Comparison of ENCODE assay signal across 8 cellular contexts in the genomic region with DNA sequence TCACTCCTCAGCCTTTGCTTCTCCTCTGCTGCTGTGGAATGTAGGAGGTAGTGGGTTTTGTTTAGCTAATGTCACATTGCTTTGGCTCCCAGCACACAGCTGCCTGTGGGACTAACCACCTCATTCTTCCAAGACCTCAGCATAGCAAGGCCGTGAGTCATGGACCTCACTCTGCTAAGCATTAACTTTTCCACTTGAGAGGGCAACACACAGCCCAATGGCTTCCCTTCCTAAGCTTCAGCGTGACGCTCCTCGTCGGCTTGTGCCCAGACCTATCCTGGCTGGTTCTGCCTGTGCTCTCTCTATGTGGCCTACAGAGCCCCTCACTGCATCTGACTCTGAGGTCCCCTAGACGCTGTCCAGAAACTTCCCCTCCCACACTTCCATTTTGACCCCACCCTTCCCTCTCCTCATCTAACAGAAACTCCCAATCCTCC. TPM values are rescaled to one million over a fixed set of nuclear protein-coding genes. Genes with fewer than 3 reads are reported as not detected.
DNase-seq lines count a peak whose midpoint lies in the region; ATAC-seq and TF ChIP-seq lines count a peak whose summit lies in the region.

No MANE protein-coding gene starts in this region.

- H3K27ac ChIP-seq in Panc1 (ENCODE audit: low read length), result peak overlapping the region; percentile 100
- peak overlapping the region; percentile 7 to 43 for H3K27ac ChIP-seq in ovary

- intact Hi-C loops in Calu3 (cut with micrococcal nuclease; ENCODE audit: unreplicated experiment), result no loop called here
- intact Hi-C loops in Panc1 (cut with micrococcal nuclease; ENCODE audit: unreplicated experiment), result no loop called here
- intact Hi-C loops in ovary (cut with DNase I), result no loop called here

- H3K36me3 ChIP-seq in Panc1 (ENCODE audit: control insufficient read depth, insufficient read depth, low read length) (peaks cover 14% of the 10 kb centered on the region), ovary (no peaks in the 10 kb centered on the region)

- H3K27me3 ChIP-seq in Panc1 (ENCODE audit: control insufficient read depth, insufficient read depth, low read length), result no peaks in the 10 kb centered on the region
- H3K27me3 ChIP-seq in ovary, result no peaks in the 10 kb centered on the region

- H3K4me3 ChIP-seq in Panc1 (ENCODE audit: low read depth in 2 of 2, low read length in 2 of 2), result peak overlapping the region in 1 of 2 experiments; percentile 2; a peak in 1 of 4 replicates
- no peak overlapping the region for H3K4me3 ChIP-seq in fibroblast of mammary gland (ENCODE audit: control insufficient read depth, low read depth, low read length)
- no peak overlapping the region for H3K4me3 ChIP-seq in ovary

- POLR2A ChIA-PET in Panc1 (lab: Charles Lee), result interaction anchor here (0.6 to 1.4 kb wide), 5 partner anchors 10 to 24 kb away, joined by 3 to 7 read pairs (median 4); a partner anchor contains a TSS

- no TSS peak for BruUV-seq in Calu3 (replicated peaks; lab: Mats Ljungman, UMichigan)
- BruUV-seq in Panc1 (replicated peaks; lab: Mats Ljungman, UMichigan), result no TSS peak

- CTCF ChIA-PET in Calu3 (lab: Charles Lee), result interaction anchor here (0.8 to 1.8 kb wide), 5 partner anchors 13 to 83 kb away, joined by 3 to 11 read pairs (median 5); a partner anchor contains a TSS
- CTCF ChIA-PET in Panc1 (lab: Charles Lee), result interaction anchor here (0.6 kb wide), 2 partner anchors 21 to 28 kb away, joined by 3 to 4 read pairs; no protein-coding TSS in a partner anchor

- peak overlapping the region; percentile 97 for H3K27ac Mint-ChIP-seq in Calu3 (ENCODE audit: unreplicated experiment)

- ATAC-seq in Panc1, result peak; percentile 89
- no peak for ATAC-seq in GM18520 (IDR thresholded peaks at IDR 0.05; ENCODE audit: unreplicated experiment)

- DNase-seq in Calu3 (peak; percentile 83), Panc1 (ENCODE audit: low read depth, low spot score) (peak; percentile 98), fibroblast of mammary gland (ENCODE audit: low read depth) (peak; percentile 100), ovary (peak; percentile 64 to 77 (median 72)), globus pallidus (ENCODE audit: low spot score) (no peak), superior temporal gyrus (ENCODE audit: extremely low spot score) (no peak), HPDE6-E6E7 (ENCODE audit: extremely low spot score) (no peak)

- no peaks in the 10 kb centered on the region for H3K27me3 Mint-ChIP-seq in Calu3 (ENCODE audit: unreplicated experiment)

- no peak for TF ChIP-seq EP300 in ovary (IDR thresholded peaks at IDR 0.05)

- 6 to 11% (median 10%) methylated on average over 6 of the region's 6 CpGs for WGBS in ovary, 3 donors

- H3K9me3 ChIP-seq in Panc1 (ENCODE audit: control insufficient read depth, insufficient read depth, low read depth, low read length) (no peaks in the 10 kb centered on the region), ovary (no peaks in the 10 kb centered on the region)

- peaks cover 59% of the 10 kb centered on the region for H3K4me1 Mint-ChIP-seq in Calu3 (ENCODE audit: low read depth, unreplicated experiment)

- peak overlapping the region; percentile 62 for H3K4me3 Mint-ChIP-seq in Calu3 (ENCODE audit: low read depth, unreplicated experiment)

- no peak for TF ChIP-seq CTCF in Calu3 (IDR thresholded peaks at IDR 0.05; ENCODE audit: unreplicated experiment)
- no peak for TF ChIP-seq CTCF in Panc1 (IDR thresholded peaks at IDR 0.05)
- TF ChIP-seq CTCF in fibroblast of mammary gland (conservative IDR thresholded peaks at IDR 0.05; ENCODE audit: control insufficient read depth, insufficient read depth, low read depth, low read length), result no peak
- no peak for TF ChIP-seq CTCF in ovary (IDR thresholded peaks at IDR 0.05)

- in situ Hi-C loops in Panc1 (cut with HindIII; ENCODE audit: low pct_unique_long_range_greater_than_20kb, low sequenced_read_pairs), result no loop called here

- H3K9me3 Mint-ChIP-seq in Calu3 (ENCODE audit: low read depth, unreplicated experiment), result no peaks in the 10 kb centered on the region

- H3K36me3 Mint-ChIP-seq in Calu3 (ENCODE audit: insufficient read depth, unreplicated experiment), result peaks cover 96% of the 10 kb centered on the region

- peaks cover 76% of the 10 kb centered on the region for H3K4me1 ChIP-seq in Panc1 (ENCODE audit: control insufficient read depth, insufficient read depth, low read length)
- H3K4me1 ChIP-seq in ovary (ENCODE audit: insufficient read depth), result peaks cover 9% of the 10 kb centered on the region

- TF ChIP-seq POLR2A in ovary (IDR thresholded peaks at IDR 0.05), result no peak

RNA-seq across cellular contexts. Expression of a gene that starts 23.3 kb away (rescaled TPM):
- 468 and 474 TPM in 2 replicates for total RNA-seq in Calu3 (2022)
- total RNA-seq in Panc1 (2021; ENCODE audit: unreplicated experiment), result 376 TPM
- polyA plus RNA-seq in Panc1 (2012; ENCODE audit: insufficient read length), result 187 TPM
- total RNA-seq in ovary, result 10 to 100 TPM; 14.9 to 78.4 (median 45.7) TPM
- 10 to 100 TPM in 1 of 2 donors, 1 to 10 TPM in 1; 7.9 to 89.0 TPM for polyA plus RNA-seq in ovary

RNA-seq across cellular contexts. Expression of a gene that starts 37.6 kb away (rescaled TPM):
- total RNA-seq in Calu3 (2022), result 46.9 and 52.2 TPM in 2 replicates
- 96.4 TPM for total RNA-seq in Panc1 (2021; ENCODE audit: unreplicated experiment)
- polyA plus RNA-seq in Panc1 (2012; ENCODE audit: insufficient read length), result 29.0 TPM
- total RNA-seq in ovary, result 1 to 10 TPM in 1 of 7 donors, under 1 TPM in 4, not detected in 2; 0.12 to 2.0 (median 0.33) TPM
- polyA plus RNA-seq in ovary, result 1 to 10 TPM in 1 of 2 donors, under 1 TPM in 1; 0.29 to 1.3 TPM

Comparison
In these comparisons a context has a peak if more than half of its experiments do, and no peak if none do; other contexts are left out.
1. DNase-seq: peak in Calu3 (single experiment), Panc1 (single experiment), fibroblast of mammary gland (single experiment) and ovary (5 of 5); none in globus pallidus (single experiment), superior temporal gyrus (single experiment) and HPDE6-E6E7 (single experiment).
2. RNA of a gene that starts 37.6 kb away (total RNA-seq): 96.4 TPM in Panc1 (single experiment) and 46.9 to 52.2 TPM in Calu3; 0.12 to 2.0 TPM in ovary; every median in the first group is over 10 times any median in the second.